Comparison of ENCODE assay signal across 1 cellular context in the genomic region with DNA sequence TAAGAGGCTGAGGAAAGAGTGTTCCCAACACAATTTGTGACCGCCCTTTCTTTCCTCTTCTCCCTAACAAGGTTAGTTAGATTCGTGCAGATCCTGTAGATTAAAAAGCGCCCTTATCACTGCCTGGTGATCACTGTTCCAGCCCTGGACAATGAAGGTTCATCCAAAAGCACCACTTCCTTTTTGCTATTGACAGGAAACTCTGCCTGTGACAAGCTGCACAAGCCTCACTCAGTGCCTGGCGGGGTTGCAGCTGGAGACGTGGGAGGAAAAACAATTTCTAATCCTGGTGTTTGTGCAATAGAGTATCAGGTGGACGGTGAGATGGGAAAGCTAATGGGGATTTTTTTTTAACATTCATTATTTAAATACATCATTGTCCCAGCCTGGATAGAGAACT.
TF ChIP-seq lines count a peak whose summit lies in the region.

No MANE protein-coding gene starts in this region.

TF ChIP-seq in HepG2, 621 proteins besides CTCF, POLR2A, EP300 and RAD21 (continued from another document):
- TF ChIP-seq, protein P1, sequence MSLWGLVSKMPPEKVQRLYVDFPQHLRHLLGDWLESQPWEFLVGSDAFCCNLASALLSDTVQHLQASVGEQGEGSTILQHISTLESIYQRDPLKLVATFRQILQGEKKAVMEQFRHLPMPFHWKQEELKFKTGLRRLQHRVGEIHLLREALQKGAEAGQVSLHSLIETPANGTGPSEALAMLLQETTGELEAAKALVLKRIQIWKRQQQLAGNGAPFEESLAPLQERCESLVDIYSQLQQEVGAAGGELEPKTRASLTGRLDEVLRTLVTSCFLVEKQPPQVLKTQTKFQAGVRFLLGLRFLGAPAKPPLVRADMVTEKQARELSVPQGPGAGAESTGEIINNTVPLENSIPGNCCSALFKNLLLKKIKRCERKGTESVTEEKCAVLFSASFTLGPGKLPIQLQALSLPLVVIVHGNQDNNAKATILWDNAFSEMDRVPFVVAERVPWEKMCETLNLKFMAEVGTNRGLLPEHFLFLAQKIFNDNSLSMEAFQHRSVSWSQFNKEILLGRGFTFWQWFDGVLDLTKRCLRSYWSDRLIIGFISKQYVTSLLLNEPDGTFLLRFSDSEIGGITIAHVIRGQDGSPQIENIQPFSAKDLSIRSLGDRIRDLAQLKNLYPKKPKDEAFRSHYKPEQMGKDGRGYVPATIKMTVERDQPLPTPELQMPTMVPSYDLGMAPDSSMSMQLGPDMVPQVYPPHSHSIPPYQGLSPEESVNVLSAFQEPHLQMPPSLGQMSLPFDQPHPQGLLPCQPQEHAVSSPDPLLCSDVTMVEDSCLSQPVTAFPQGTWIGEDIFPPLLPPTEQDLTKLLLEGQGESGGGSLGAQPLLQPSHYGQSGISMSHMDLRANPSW (CRISPR knock-in tag; IDR thresholded peaks at IDR 0.05; ENCODE audit: borderline replicate concordance): no peak
- no peak for TF ChIP-seq ZNF777 (CRISPR knock-in tag; IDR thresholded peaks at IDR 0.05)
- TF ChIP-seq, protein P2, sequence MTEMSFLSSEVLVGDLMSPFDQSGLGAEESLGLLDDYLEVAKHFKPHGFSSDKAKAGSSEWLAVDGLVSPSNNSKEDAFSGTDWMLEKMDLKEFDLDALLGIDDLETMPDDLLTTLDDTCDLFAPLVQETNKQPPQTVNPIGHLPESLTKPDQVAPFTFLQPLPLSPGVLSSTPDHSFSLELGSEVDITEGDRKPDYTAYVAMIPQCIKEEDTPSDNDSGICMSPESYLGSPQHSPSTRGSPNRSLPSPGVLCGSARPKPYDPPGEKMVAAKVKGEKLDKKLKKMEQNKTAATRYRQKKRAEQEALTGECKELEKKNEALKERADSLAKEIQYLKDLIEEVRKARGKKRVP (CRISPR knock-in tag; IDR thresholded peaks at IDR 0.05): no peak
